Comparison of ENCODE assay signal across 25 cellular contexts in genomic region chr2:177714704-177715103, GRCh38.
DNase-seq lines count a peak whose midpoint lies in the region; ATAC-seq and TF ChIP-seq lines count a peak whose summit lies in the region.
"Had no signal": no experiment of that assay in that cellular context is flagged by ENCODE, and none has a peak within 500 bp of the region (broad histone marks: within the 10 kb centered on the region; RNA-seq: fewer than 3 reads in every experiment).

No MANE protein-coding gene starts in this region.

- H3K4me2 ChIP-seq in BLaER1: peak overlapping the region; percentile 13; the same call in 1 of the 2 replicates
- H3K4me2 ChIP-seq in neuronal stem cell (ENCODE audit: insufficient read depth, low read length, poor library complexity, severe bottlenecking): no peak overlapping the region
- H3K4me2 ChIP-seq: KMS-11 had no signal

- no peak overlapping the region for H2BK12ac ChIP-seq in neuronal stem cell (ENCODE audit: low read length)

- intact Hi-C loops in testis (cut with DNase I; ENCODE audit: low total_unique reads): no loop called here

- TF ChIP-seq CTCF in WTC11 (IDR thresholded peaks at IDR 0.05) (no peak), endothelial cell (IDR thresholded peaks at IDR 0.05; ENCODE audit: unreplicated experiment) (no peak), testis (IDR thresholded peaks at IDR 0.05) (no peak)

- WGBS in neuronal stem cell (ENCODE audit: extremely low coverage in 2 of 2, insufficient read length in 2 of 2, insufficient replicate concordance in 1 of 2), 2 donors: no CpG with 5 or more reads among the region's 3 CpGs
- 45 to 49% methylated on average over 3 of the region's 3 CpGs for WGBS in testis, 2 donors

- no peak overlapping the region for H4K8ac ChIP-seq in neuronal stem cell (ENCODE audit: low read depth, low read length)

- CTCF ChIA-PET in WTC11 (lab: Charles Lee): interaction anchor here (0.9 to 1.2 kb wide), 3 partner anchors 10 to 23 kb away, joined by 4 to 5 read pairs (median 4); no protein-coding TSS in a partner anchor

- H3K9me3 Mint-ChIP-seq in WTC11 (no peaks in the 10 kb centered on the region), endothelial cell (ENCODE audit: unreplicated experiment) (no peaks in the 10 kb centered on the region)
- H3K9me3 Mint-ChIP-seq: H9, HFFc6 had no signal

- no peak overlapping the region for H3K23ac ChIP-seq in neuronal stem cell (ENCODE audit: low read depth, low read length, poor library complexity)

- H3K4me1 ChIP-seq in BLaER1: no peaks in the 10 kb centered on the region
- H3K4me1 ChIP-seq in neuronal stem cell (ENCODE audit: control insufficient read depth in 2 of 2, insufficient read depth in 1 of 2, low read depth in 1 of 2, low read length in 2 of 2): peaks cover 5 to 12% of the 10 kb centered on the region in 2 donors
- H3K4me1 ChIP-seq in testis: peaks cover 6% of the 10 kb centered on the region
- H3K4me1 ChIP-seq: Peyer's patch, SJSA1 had no signal

- H3K18ac ChIP-seq in neuronal stem cell (ENCODE audit: low read length): no peak overlapping the region

- peak overlapping the region; percentile 80 for H2AFZ ChIP-seq in neuronal stem cell (ENCODE audit: low read length)

- H3K4ac ChIP-seq in neuronal stem cell (ENCODE audit: low read length): no peak overlapping the region

- H3K4me3 ChIP-seq in BLaER1: no peak overlapping the region
- no peak overlapping the region for H3K4me3 ChIP-seq in neuronal stem cell (ENCODE audit: low read length in 2 of 2)
- no peak overlapping the region for H3K4me3 ChIP-seq in testis
- H3K4me3 ChIP-seq: Peyer's patch, SJSA1 had no signal

- no peak overlapping the region for H2BK5ac ChIP-seq in neuronal stem cell (ENCODE audit: low read length)

- H3K9me3 ChIP-seq in BLaER1 (no peaks in the 10 kb centered on the region), neuronal stem cell (replicated peaks in 1 of 2; ENCODE audit: control insufficient read depth in 2 of 2, insufficient read depth in 1 of 2, low read depth in 1 of 2, low read length in 2 of 2) (no peaks in the 10 kb centered on the region), testis (no peaks in the 10 kb centered on the region)
- H3K9me3 ChIP-seq: BE2C, Peyer's patch, SJSA1 had no signal

- POLR2A ChIA-PET in WTC11 (lab: Charles Lee): no interaction called here

- H3K36me3 ChIP-seq in BLaER1 (no peaks in the 10 kb centered on the region), neuronal stem cell (replicated peaks in 1 of 2; ENCODE audit: control insufficient read depth in 2 of 2, insufficient read depth in 2 of 2, low read length in 2 of 2) (no peaks in the 10 kb centered on the region), testis (ENCODE audit: low read depth, missing control alignments) (no peaks in the 10 kb centered on the region)
- H3K36me3 ChIP-seq: BE2C, Peyer's patch, SJSA1 had no signal

- H4K91ac ChIP-seq in neuronal stem cell (ENCODE audit: low read depth, low read length, poor library complexity): no peak overlapping the region

- H3K27me3 Mint-ChIP-seq in WTC11 (ENCODE audit: low read depth): peaks cover 52% of the 10 kb centered on the region
- H3K27me3 Mint-ChIP-seq in endothelial cell (ENCODE audit: unreplicated experiment): peaks cover 3% of the 10 kb centered on the region
- H3K27me3 Mint-ChIP-seq: CD4-positive, CD25-positive, alpha-beta regulatory T cell had no signal

- no peaks in the 10 kb centered on the region for H4K20me1 ChIP-seq in BLaER1

- peaks cover 5% of the 10 kb centered on the region; the same call in 1 of the 2 replicates for H3K4me1 Mint-ChIP-seq in WTC11
- peaks cover 41% of the 10 kb centered on the region for H3K4me1 Mint-ChIP-seq in endothelial cell (ENCODE audit: unreplicated experiment)
- H3K4me1 Mint-ChIP-seq: CD4-positive, CD25-positive, alpha-beta regulatory T cell had no signal

- no peak overlapping the region for H2AK5ac ChIP-seq in neuronal stem cell (ENCODE audit: low read depth, low read length)

- H3K9ac ChIP-seq in BLaER1 (no peak overlapping the region), neuronal stem cell (ENCODE audit: low read depth, low read length, poor library complexity) (no peak overlapping the region)
- H3K9ac ChIP-seq: KMS-11 had no signal

- no peak for TF ChIP-seq POLR2A in testis (IDR thresholded peaks at IDR 0.05)

- H3K27ac Mint-ChIP-seq in WTC11 (no peak overlapping the region), endothelial cell (ENCODE audit: unreplicated experiment) (peak overlapping the region; percentile 57)
- H3K27ac Mint-ChIP-seq: CD4-positive, CD25-positive, alpha-beta regulatory T cell; H9; HFFc6 had no signal

- H3K4me3 Mint-ChIP-seq in WTC11 (no peak overlapping the region), endothelial cell (ENCODE audit: unreplicated experiment) (peak overlapping the region; percentile 59)
- H3K4me3 Mint-ChIP-seq: CD4-positive, CD25-positive, alpha-beta regulatory T cell; H9; HFFc6 had no signal

- no peak for DNase-seq in WTC11 (ENCODE audit: low spot score)
- DNase-seq in endothelial cell (ENCODE audit: low spot score): no peak
- no peak for DNase-seq in neuronal stem cell (ENCODE audit: low spot score)
- DNase-seq in activated naive CD4-positive, alpha-beta T cell (lab: John Stamatoyannopoulos, UW): no peak
- DNase-seq in testis: no peak
- DNase-seq in SIG-M5 treated with dmso at 0.1 percent for 504 hours (lab: John Stamatoyannopoulos, UW; ENCODE audit: unreplicated experiment): no peak
- no peak for DNase-seq in LoVo (ENCODE audit: low spot score)
- DNase-seq: BE2C; CD4-positive, CD25-positive, alpha-beta regulatory T cell; EL; GF-D8; H9; HFFc6; MV-4-11; NCI-H1417; NCI-H1694 treated with DMSO at 0.1 percent for 48 hours; NCI-H2081 treated with DMSO at 0.1 percent for 48 hours; NCI-H2171 treated with DMSO at 0.1 percent for 48 hours; NCI-H524 treated with DMSO at 0.1 percent for 48 hours; NCI-H82; Peyer's patch had no signal

- H3K79me1 ChIP-seq in neuronal stem cell (ENCODE audit: low read depth, low read length): no peaks in the 10 kb centered on the region

- no peak overlapping the region for H3K14ac ChIP-seq in neuronal stem cell (ENCODE audit: low read length)

- H3K27ac ChIP-seq in BLaER1 (no peak overlapping the region), neuronal stem cell (replicated peaks; ENCODE audit: low read length) (no peak overlapping the region), testis (peak overlapping the region in 1 of 2 donors; percentile 55)
- H3K27ac ChIP-seq: HL-60, KMS-11, Peyer's patch, SJSA1 had no signal

- H2BK120ac ChIP-seq in neuronal stem cell (ENCODE audit: low read depth, low read length): no peak overlapping the region

- H3K36me3 Mint-ChIP-seq in WTC11 (no peaks in the 10 kb centered on the region), endothelial cell (ENCODE audit: low read depth, unreplicated experiment) (no peaks in the 10 kb centered on the region)
- H3K36me3 Mint-ChIP-seq: CD4-positive, CD25-positive, alpha-beta regulatory T cell had no signal

- ATAC-seq in WTC11: peak; percentile 38; the same call in 1 of the 2 replicates

- no peak overlapping the region for H2BK15ac ChIP-seq in neuronal stem cell (ENCODE audit: low read length)

- H3K27me3 ChIP-seq in BLaER1 (no peaks in the 10 kb centered on the region), neuronal stem cell (ENCODE audit: control insufficient read depth in 3 of 3, insufficient read depth in 3 of 3, low read depth in 1 of 3, low read length in 3 of 3) (no peaks in the 10 kb centered on the region), testis (no peaks in the 10 kb centered on the region)
- H3K27me3 ChIP-seq: BE2C, Peyer's patch had no signal

TF ChIP-seq in WTC11, 78 proteins besides CTCF, POLR2A, EP300 and RAD21:
- TF ChIP-seq HMGA2 (CRISPR knock-in tag; IDR thresholded peaks at IDR 0.05) (no peak), ZNF425 (CRISPR knock-in tag; conservative IDR thresholded peaks at IDR 0.05) (no peak)
